In the genomic region with DNA sequence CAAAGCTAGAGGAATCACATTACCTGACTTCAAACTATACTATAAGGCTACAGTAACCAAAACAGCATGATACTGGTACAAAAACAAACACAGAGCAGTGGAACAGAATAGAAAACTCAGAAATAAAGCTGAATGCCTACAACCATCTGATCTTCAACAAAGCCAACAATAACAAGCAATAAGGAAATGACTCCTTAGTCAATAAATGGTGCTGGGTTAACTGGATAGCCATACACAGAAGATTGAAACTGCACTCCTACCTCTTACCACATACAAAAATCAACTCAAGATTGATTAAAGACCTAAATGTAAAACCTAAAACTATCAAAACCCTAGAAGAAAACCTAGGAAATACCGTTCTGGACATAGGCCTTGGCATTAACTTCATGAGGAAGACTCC, we compare ENCODE assay signal across 24 cellular contexts.
"Had no signal": no experiment of that assay in that cellular context is flagged by ENCODE, and none has a peak within 500 bp of the region (broad histone marks: within the 10 kb centered on the region; RNA-seq: fewer than 3 reads in every experiment).

No MANE protein-coding gene starts in this region.

- DNase-seq: colonic mucosa; cortex of kidney; dermis blood vessel endothelial cell; dorsolateral prefrontal cortex; effector CD4-positive, alpha-beta T cell; effector CD8-positive, alpha-beta T cell; effector memory CD4-positive, alpha-beta T cell; effector memory CD8-positive, alpha-beta T cell; endodermal cell; erythroblast; esophagus squamous epithelium; foreskin fibroblast; foreskin keratinocyte; foreskin melanocyte; gastrocnemius medialis; glutamatergic neuron; head of caudate nucleus; heart left ventricle; heart right ventricle had no signal

- H3K9me3 ChIP-seq: colonic mucosa, esophagus squamous epithelium, gastrocnemius medialis had no signal

- H3K4me3 ChIP-seq: colonic mucosa, coronary artery, dorsolateral prefrontal cortex, esophagus muscularis mucosa, esophagus squamous epithelium, gastrocnemius medialis, gastroesophageal sphincter, heart left ventricle, heart right ventricle had no signal

- H3K4me1 ChIP-seq: colonic mucosa, esophagus muscularis mucosa, esophagus squamous epithelium, foreskin keratinocyte, gastrocnemius medialis, gastroesophageal sphincter, heart left ventricle, heart right ventricle had no signal

- H3K27me3 ChIP-seq: colonic mucosa, dorsolateral prefrontal cortex, esophagus muscularis mucosa, esophagus squamous epithelium, foreskin keratinocyte, gastrocnemius medialis, gastroesophageal sphincter, heart left ventricle, heart right ventricle had no signal

- H3K27ac ChIP-seq: colonic mucosa, coronary artery, dorsolateral prefrontal cortex, epithelial cell of prostate, esophagus muscularis mucosa, esophagus squamous epithelium, foreskin keratinocyte, gastrocnemius medialis, gastroesophageal sphincter, heart left ventricle, heart right ventricle had no signal

- H3K36me3 ChIP-seq: colonic mucosa, esophagus muscularis mucosa, esophagus squamous epithelium, gastrocnemius medialis, gastroesophageal sphincter, heart left ventricle, heart right ventricle had no signal

- ATAC-seq: effector memory CD8-positive, alpha-beta T cell; esophagus mucosa; foreskin keratinocyte; gastrocnemius medialis; gastroesophageal sphincter; heart left ventricle; heart right ventricle had no signal
